ENCODE assay signal across 1 cellular context in the genomic region with DNA sequence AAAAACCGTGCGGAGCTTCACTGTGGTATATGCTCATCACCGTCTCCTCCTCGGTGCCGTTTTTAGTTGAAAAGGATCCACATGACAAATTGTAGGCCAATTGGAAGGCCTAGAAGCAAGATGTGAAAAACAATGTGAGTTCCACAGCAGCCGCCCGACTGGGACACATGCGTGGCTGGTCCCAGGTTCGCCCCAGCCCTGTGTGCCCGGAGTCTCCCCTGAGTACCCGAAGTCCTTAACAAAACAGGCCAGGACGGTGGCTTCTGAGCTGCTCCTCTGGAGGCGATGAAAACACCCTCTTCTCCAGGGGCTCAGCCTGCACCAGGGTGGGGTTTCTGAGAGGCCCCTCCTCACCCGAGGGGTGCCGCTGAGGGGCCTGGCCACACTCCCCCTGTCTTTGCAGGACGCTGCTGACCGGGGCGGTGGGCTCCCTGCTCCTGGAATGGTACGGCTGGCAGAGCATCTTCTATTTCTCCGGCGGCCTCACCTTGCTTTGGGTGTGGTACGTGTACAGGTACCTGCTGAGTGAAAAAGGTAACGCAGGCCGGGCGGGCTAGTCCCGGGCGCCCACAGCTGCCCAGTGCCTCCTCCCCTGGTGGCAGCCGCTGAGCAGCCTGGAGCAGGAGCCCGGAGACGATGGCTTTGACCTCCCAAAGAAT.
TF ChIP-seq lines count a peak whose summit lies in the region.

No MANE protein-coding gene starts in this region.

TF ChIP-seq in H1, 55 proteins besides CTCF, POLR2A, EP300 and RAD21:
- no peak for TF ChIP-seq KDM5A (IDR thresholded peaks at IDR 0.05; ENCODE audit: low read length)
- no peak for TF ChIP-seq EZH2 (IDR thresholded peaks at IDR 0.05; ENCODE audit: low read depth, low read length, severe bottlenecking)
- no peak for TF ChIP-seq BACH1 (IDR thresholded peaks at IDR 0.05; ENCODE audit: low read length)
- no peak for TF ChIP-seq TBP (IDR thresholded peaks at IDR 0.05; ENCODE audit: low read depth, low read length)
- TF ChIP-seq ATF2 (IDR thresholded peaks at IDR 0.05; ENCODE audit: low read length): no peak
- no peak for TF ChIP-seq BCL11A (IDR thresholded peaks at IDR 0.05; ENCODE audit: low read depth in 2 of 2, low read length in 2 of 2)
- TF ChIP-seq CBX5 (IDR thresholded peaks at IDR 0.05; ENCODE audit: low read depth, low read length): no peak
- no peak for TF ChIP-seq GTF2F1 (IDR thresholded peaks at IDR 0.05; ENCODE audit: borderline replicate concordance, low read depth, low read length)
- no peak for TF ChIP-seq SP2 (IDR thresholded peaks at IDR 0.05; ENCODE audit: low read length)
- TF ChIP-seq RFX5 (IDR thresholded peaks at IDR 0.05; ENCODE audit: borderline replicate concordance, low read depth, low read length): no peak
- TF ChIP-seq SAP30 (IDR thresholded peaks at IDR 0.05; ENCODE audit: insufficient read depth, insufficient replicate concordance, low read length): no peak
- no peak for TF ChIP-seq HDAC6 (IDR thresholded peaks at IDR 0.05; ENCODE audit: low read depth, low read length)
- TF ChIP-seq, protein P1, sequence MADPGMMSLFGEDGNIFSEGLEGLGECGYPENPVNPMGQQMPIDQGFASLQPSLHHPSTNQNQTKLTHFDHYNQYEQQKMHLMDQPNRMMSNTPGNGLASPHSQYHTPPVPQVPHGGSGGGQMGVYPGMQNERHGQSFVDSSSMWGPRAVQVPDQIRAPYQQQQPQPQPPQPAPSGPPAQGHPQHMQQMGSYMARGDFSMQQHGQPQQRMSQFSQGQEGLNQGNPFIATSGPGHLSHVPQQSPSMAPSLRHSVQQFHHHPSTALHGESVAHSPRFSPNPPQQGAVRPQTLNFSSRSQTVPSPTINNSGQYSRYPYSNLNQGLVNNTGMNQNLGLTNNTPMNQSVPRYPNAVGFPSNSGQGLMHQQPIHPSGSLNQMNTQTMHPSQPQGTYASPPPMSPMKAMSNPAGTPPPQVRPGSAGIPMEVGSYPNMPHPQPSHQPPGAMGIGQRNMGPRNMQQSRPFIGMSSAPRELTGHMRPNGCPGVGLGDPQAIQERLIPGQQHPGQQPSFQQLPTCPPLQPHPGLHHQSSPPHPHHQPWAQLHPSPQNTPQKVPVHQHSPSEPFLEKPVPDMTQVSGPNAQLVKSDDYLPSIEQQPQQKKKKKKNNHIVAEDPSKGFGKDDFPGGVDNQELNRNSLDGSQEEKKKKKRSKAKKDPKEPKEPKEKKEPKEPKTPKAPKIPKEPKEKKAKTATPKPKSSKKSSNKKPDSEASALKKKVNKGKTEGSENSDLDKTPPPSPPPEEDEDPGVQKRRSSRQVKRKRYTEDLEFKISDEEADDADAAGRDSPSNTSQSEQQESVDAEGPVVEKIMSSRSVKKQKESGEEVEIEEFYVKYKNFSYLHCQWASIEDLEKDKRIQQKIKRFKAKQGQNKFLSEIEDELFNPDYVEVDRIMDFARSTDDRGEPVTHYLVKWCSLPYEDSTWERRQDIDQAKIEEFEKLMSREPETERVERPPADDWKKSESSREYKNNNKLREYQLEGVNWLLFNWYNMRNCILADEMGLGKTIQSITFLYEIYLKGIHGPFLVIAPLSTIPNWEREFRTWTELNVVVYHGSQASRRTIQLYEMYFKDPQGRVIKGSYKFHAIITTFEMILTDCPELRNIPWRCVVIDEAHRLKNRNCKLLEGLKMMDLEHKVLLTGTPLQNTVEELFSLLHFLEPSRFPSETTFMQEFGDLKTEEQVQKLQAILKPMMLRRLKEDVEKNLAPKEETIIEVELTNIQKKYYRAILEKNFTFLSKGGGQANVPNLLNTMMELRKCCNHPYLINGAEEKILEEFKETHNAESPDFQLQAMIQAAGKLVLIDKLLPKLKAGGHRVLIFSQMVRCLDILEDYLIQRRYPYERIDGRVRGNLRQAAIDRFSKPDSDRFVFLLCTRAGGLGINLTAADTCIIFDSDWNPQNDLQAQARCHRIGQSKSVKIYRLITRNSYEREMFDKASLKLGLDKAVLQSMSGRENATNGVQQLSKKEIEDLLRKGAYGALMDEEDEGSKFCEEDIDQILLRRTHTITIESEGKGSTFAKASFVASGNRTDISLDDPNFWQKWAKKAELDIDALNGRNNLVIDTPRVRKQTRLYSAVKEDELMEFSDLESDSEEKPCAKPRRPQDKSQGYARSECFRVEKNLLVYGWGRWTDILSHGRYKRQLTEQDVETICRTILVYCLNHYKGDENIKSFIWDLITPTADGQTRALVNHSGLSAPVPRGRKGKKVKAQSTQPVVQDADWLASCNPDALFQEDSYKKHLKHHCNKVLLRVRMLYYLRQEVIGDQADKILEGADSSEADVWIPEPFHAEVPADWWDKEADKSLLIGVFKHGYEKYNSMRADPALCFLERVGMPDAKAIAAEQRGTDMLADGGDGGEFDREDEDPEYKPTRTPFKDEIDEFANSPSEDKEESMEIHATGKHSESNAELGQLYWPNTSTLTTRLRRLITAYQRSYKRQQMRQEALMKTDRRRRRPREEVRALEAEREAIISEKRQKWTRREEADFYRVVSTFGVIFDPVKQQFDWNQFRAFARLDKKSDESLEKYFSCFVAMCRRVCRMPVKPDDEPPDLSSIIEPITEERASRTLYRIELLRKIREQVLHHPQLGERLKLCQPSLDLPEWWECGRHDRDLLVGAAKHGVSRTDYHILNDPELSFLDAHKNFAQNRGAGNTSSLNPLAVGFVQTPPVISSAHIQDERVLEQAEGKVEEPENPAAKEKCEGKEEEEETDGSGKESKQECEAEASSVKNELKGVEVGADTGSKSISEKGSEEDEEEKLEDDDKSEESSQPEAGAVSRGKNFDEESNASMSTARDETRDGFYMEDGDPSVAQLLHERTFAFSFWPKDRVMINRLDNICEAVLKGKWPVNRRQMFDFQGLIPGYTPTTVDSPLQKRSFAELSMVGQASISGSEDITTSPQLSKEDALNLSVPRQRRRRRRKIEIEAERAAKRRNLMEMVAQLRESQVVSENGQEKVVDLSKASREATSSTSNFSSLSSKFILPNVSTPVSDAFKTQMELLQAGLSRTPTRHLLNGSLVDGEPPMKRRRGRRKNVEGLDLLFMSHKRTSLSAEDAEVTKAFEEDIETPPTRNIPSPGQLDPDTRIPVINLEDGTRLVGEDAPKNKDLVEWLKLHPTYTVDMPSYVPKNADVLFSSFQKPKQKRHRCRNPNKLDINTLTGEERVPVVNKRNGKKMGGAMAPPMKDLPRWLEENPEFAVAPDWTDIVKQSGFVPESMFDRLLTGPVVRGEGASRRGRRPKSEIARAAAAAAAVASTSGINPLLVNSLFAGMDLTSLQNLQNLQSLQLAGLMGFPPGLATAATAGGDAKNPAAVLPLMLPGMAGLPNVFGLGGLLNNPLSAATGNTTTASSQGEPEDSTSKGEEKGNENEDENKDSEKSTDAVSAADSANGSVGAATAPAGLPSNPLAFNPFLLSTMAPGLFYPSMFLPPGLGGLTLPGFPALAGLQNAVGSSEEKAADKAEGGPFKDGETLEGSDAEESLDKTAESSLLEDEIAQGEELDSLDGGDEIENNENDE (IDR thresholded peaks at IDR 0.05; ENCODE audit: insufficient replicate concordance, low read length): no peak
- no peak for TF ChIP-seq CBX8 (IDR thresholded peaks at IDR 0.05; ENCODE audit: borderline replicate concordance, low read depth, low read length)
- no peak for TF ChIP-seq CEBPB (IDR thresholded peaks at IDR 0.05; ENCODE audit: low read depth, low read length)
- TF ChIP-seq FOSL1 (IDR thresholded peaks at IDR 0.05; ENCODE audit: insufficient read depth, low read depth, low read length): no peak
- no peak for TF ChIP-seq TCF12 (IDR thresholded peaks at IDR 0.05; ENCODE audit: low read depth, low read length)
TF ChIP-seq in H1: peak in this region for 0.
